ENCODE assay signal across 21 cellular contexts in the genomic region with DNA sequence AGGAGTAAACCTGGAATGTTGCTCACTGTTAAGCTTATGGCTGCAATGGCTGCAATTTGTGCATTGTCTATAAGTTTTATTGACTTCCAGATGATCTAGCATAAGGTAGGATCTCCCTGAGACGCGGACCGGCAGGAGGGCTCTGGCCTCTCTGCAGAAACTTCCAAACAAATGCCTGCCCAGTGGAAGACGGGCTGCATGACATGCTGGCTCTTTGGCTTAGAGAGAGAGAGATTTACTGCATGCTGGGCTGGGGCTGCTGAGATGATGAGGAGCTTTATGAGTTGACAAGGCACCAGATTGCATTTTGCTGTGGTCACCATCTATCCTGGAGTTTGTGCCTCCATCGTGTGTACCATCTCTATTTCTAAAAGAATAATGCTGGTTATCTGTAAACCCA.
A peak's percentile ranks its signal among the peaks of the same experiment; 100 is the strongest.
DNase-seq lines count a peak whose midpoint lies in the region; ATAC-seq and TF ChIP-seq lines count a peak whose summit lies in the region.
"Had no signal": no experiment of that assay in that cellular context is flagged by ENCODE, and none has a peak within 500 bp of the region (broad histone marks: within the 10 kb centered on the region; RNA-seq: fewer than 3 reads in every experiment).

No MANE protein-coding gene starts in this region.

- DNase-seq in GM23338 (ENCODE audit: low spot score) (peak; percentile 51), WERI-Rb-1 (peak; percentile 18), endodermal cell (peak; percentile 76), nephron progenitor cell (no peak)
- no peak for DNase-seq in activated T-cell treated with anti-CD3 and anti-CD28 coated beads, Interleukin-2, amount 50 U/mL, for 24 hours
- DNase-seq in activated T-cell treated with anti-CD3 and anti-CD28 coated beads, Interleukin-2, amount 50 U/mL, for 48 hours: no peak
- DNase-seq: BE2C, DMS153, GDM1, NCI-H1105, NCI-H146, NCI-H2029 treated with DMSO at 0.1 percent for 48 hours, NCI-H226, NCI-H510A treated with DMSO at 0.1 percent for 48 hours, NCI-H748 treated with DMSO at 0.1 percent for 48 hours, T-cell had no signal

- H3K27ac Mint-ChIP-seq in GM23338 (peak overlapping the region; percentile 44; the same call in 1 of the 2 replicates), endodermal cell (no peak overlapping the region), nephron progenitor cell (peak overlapping the region; percentile 69)
- no peak overlapping the region for H3K27ac Mint-ChIP-seq in activated T-cell treated with anti-CD3 and anti-CD28 coated beads, Interleukin-2, amount 50 U/mL, for 24 hours
- H3K27ac Mint-ChIP-seq: IgD-negative memory B cell, T-cell had no signal

- H4K20me1 ChIP-seq in GM23338 (replicated peaks; ENCODE audit: insufficient read depth): 0 out of 2 replicates have a peak, but pooled peaks cover 14% of the 10 kb centered on the region

- H3K27ac ChIP-seq in GM23338 (ENCODE audit: low read depth) (no peak overlapping the region), WERI-Rb-1 (no peak overlapping the region), endodermal cell (ENCODE audit: low read depth, low read length) (no peak overlapping the region)
- H3K27ac ChIP-seq: A549 had no signal

- H3K27me3 Mint-ChIP-seq in GM23338 (ENCODE audit: insufficient read depth, low read depth, poor library complexity) (peaks cover 13% of the 10 kb centered on the region), endodermal cell (ENCODE audit: insufficient read depth) (no peaks in the 10 kb centered on the region), nephron progenitor cell (ENCODE audit: low read depth, poor library complexity) (peaks cover 5% of the 10 kb centered on the region)
- no peaks in the 10 kb centered on the region for H3K27me3 Mint-ChIP-seq in activated T-cell treated with anti-CD3 and anti-CD28 coated beads, Interleukin-2, amount 50 U/mL, for 24 hours
- H3K27me3 Mint-ChIP-seq: IgD-negative memory B cell, T-cell had no signal

- H3K9me3 Mint-ChIP-seq in GM23338 (0 out of 3 replicates have a peak, but pooled peaks cover 2% of the 10 kb centered on the region), endodermal cell (peaks cover 2% of the 10 kb centered on the region), nephron progenitor cell (peaks cover 17% of the 10 kb centered on the region)
- peaks cover 7% of the 10 kb centered on the region for H3K9me3 Mint-ChIP-seq in activated T-cell treated with anti-CD3 and anti-CD28 coated beads, Interleukin-2, amount 50 U/mL, for 24 hours

- H3K36me3 ChIP-seq in GM23338 (ENCODE audit: insufficient read depth): no peaks in the 10 kb centered on the region; the same call in 1 of the 2 replicates
- no peaks in the 10 kb centered on the region for H3K36me3 ChIP-seq in WERI-Rb-1
- peaks cover 15% of the 10 kb centered on the region for H3K36me3 ChIP-seq in endodermal cell (ENCODE audit: control insufficient read depth, insufficient read depth, low read length)
- H3K36me3 ChIP-seq: BE2C, HAP-1 had no signal

- no peak for TF ChIP-seq CTCF in GM23338 (conservative IDR thresholded peaks at IDR 0.05; ENCODE audit: low read depth in 2 of 2)
- TF ChIP-seq CTCF in WERI-Rb-1 (IDR thresholded peaks at IDR 0.05; ENCODE audit: low read depth, low read length): no peak
- peak; percentile 50 for TF ChIP-seq CTCF in endodermal cell (conservative IDR thresholded peaks at IDR 0.05)
- no peak for TF ChIP-seq CTCF in nephron progenitor cell (IDR thresholded peaks at IDR 0.05)

- H3K9ac ChIP-seq in endodermal cell (ENCODE audit: extremely low read depth, low read length, poor library complexity, severe bottlenecking): no peak overlapping the region

- H3K36me3 Mint-ChIP-seq in GM23338 (ENCODE audit: low read depth) (peaks cover 9% of the 10 kb centered on the region), endodermal cell (ENCODE audit: low read depth) (peaks cover 9% of the 10 kb centered on the region), nephron progenitor cell (ENCODE audit: low read depth) (no peaks in the 10 kb centered on the region)
- H3K36me3 Mint-ChIP-seq in activated T-cell treated with anti-CD3 and anti-CD28 coated beads, Interleukin-2, amount 50 U/mL, for 24 hours (ENCODE audit: low read depth): no peaks in the 10 kb centered on the region
- H3K36me3 Mint-ChIP-seq: IgD-negative memory B cell, T-cell had no signal

- ATAC-seq in GM23338: peak; percentile 93
- no peak for ATAC-seq in HG03108 (IDR thresholded peaks at IDR 0.05; ENCODE audit: unreplicated experiment)
- ATAC-seq: A549, Panc1, T-cell had no signal

- no peak overlapping the region for H2AFZ ChIP-seq in GM23338

- H3K27me3 ChIP-seq in GM23338 (ENCODE audit: insufficient read depth) (no peaks in the 10 kb centered on the region), WERI-Rb-1 (ENCODE audit: insufficient read depth, low read depth, severe bottlenecking) (peaks cover 2% of the 10 kb centered on the region), endodermal cell (ENCODE audit: control insufficient read depth, insufficient read depth, low read length, poor library complexity, severe bottlenecking) (no peaks in the 10 kb centered on the region)
- H3K27me3 ChIP-seq: BE2C had no signal

- H3K9me3 ChIP-seq in WERI-Rb-1 (ENCODE audit: severe bottlenecking) (no peaks in the 10 kb centered on the region), endodermal cell (ENCODE audit: control insufficient read depth, low read length) (no peaks in the 10 kb centered on the region)
- H3K9me3 ChIP-seq: A549, BE2C, HAP-1 had no signal

- no peaks in the 10 kb centered on the region for H3F3A ChIP-seq in GM23338 (replicated peaks; ENCODE audit: low read depth)

- WGBS in endodermal cell (ENCODE audit: insufficient coverage in 1 of 2, insufficient read length in 1 of 2), 2 experiments: 46 to 53% methylated on average over 5 of the region's 5 CpGs

- H3K4me3 ChIP-seq in GM23338: no peak overlapping the region
- no peak overlapping the region for H3K4me3 ChIP-seq in WERI-Rb-1 (ENCODE audit: low read depth, low read length)
- H3K4me3 ChIP-seq in endodermal cell (ENCODE audit: low read length): no peak overlapping the region
- H3K4me3 ChIP-seq: A549, HAP-1 had no signal

- H3K9me2 ChIP-seq in GM23338 (ENCODE audit: insufficient read depth): no peaks in the 10 kb centered on the region

- H3K4me1 Mint-ChIP-seq in GM23338 (peaks cover 39% of the 10 kb centered on the region), endodermal cell (peaks cover 38% of the 10 kb centered on the region), nephron progenitor cell (peaks cover 45% of the 10 kb centered on the region)
- no peaks in the 10 kb centered on the region for H3K4me1 Mint-ChIP-seq in activated T-cell treated with anti-CD3 and anti-CD28 coated beads, Interleukin-2, amount 50 U/mL, for 24 hours (ENCODE audit: low read depth)
- H3K4me1 Mint-ChIP-seq: IgD-negative memory B cell, T-cell had no signal

- H3K4me1 ChIP-seq in GM23338 (ENCODE audit: insufficient read depth): peaks cover 27% of the 10 kb centered on the region
- peaks cover 9% of the 10 kb centered on the region for H3K4me1 ChIP-seq in endodermal cell (ENCODE audit: control insufficient read depth, insufficient read depth, low read length)
- H3K4me1 ChIP-seq: A549, BE2C, HAP-1 had no signal

- H3K4me3 Mint-ChIP-seq in GM23338 (no peak overlapping the region), endodermal cell (no peak overlapping the region), nephron progenitor cell (no peak overlapping the region)
- no peak overlapping the region for H3K4me3 Mint-ChIP-seq in activated T-cell treated with anti-CD3 and anti-CD28 coated beads, Interleukin-2, amount 50 U/mL, for 24 hours
- H3K4me3 Mint-ChIP-seq: IgD-negative memory B cell, T-cell had no signal

- no peak overlapping the region for H3K4me2 ChIP-seq in GM23338
- H3K4me2 ChIP-seq: A549 had no signal

- H3K79me2 ChIP-seq in GM23338 (replicated peaks; ENCODE audit: insufficient read depth): peaks cover 51% of the 10 kb centered on the region

TF ChIP-seq in GM23338, 12 proteins besides CTCF, POLR2A, EP300 and RAD21:
- no peak for TF ChIP-seq ZNF331 (CRISPR knock-in tag; IDR thresholded peaks at IDR 0.05; ENCODE audit: low read depth)
- TF ChIP-seq NANOG (IDR thresholded peaks at IDR 0.05; ENCODE audit: borderline replicate concordance): no peak
- no peak for TF ChIP-seq JUNB (IDR thresholded peaks at IDR 0.05; ENCODE audit: unreplicated experiment)
- TF ChIP-seq, protein P1, sequence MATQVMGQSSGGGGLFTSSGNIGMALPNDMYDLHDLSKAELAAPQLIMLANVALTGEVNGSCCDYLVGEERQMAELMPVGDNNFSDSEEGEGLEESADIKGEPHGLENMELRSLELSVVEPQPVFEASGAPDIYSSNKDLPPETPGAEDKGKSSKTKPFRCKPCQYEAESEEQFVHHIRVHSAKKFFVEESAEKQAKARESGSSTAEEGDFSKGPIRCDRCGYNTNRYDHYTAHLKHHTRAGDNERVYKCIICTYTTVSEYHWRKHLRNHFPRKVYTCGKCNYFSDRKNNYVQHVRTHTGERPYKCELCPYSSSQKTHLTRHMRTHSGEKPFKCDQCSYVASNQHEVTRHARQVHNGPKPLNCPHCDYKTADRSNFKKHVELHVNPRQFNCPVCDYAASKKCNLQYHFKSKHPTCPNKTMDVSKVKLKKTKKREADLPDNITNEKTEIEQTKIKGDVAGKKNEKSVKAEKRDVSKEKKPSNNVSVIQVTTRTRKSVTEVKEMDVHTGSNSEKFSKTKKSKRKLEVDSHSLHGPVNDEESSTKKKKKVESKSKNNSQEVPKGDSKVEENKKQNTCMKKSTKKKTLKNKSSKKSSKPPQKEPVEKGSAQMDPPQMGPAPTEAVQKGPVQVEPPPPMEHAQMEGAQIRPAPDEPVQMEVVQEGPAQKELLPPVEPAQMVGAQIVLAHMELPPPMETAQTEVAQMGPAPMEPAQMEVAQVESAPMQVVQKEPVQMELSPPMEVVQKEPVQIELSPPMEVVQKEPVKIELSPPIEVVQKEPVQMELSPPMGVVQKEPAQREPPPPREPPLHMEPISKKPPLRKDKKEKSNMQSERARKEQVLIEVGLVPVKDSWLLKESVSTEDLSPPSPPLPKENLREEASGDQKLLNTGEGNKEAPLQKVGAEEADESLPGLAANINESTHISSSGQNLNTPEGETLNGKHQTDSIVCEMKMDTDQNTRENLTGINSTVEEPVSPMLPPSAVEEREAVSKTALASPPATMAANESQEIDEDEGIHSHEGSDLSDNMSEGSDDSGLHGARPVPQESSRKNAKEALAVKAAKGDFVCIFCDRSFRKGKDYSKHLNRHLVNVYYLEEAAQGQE (IDR thresholded peaks at IDR 0.05; ENCODE audit: unreplicated experiment): no peak
- TF ChIP-seq EZH2phosphoT487 (IDR thresholded peaks at IDR 0.05; ENCODE audit: unreplicated experiment): no peak
- TF ChIP-seq EZH2 (IDR thresholded peaks at IDR 0.05; ENCODE audit: low read depth, unreplicated experiment): no peak
- no peak for TF ChIP-seq STAT1 (IDR thresholded peaks at IDR 0.05; ENCODE audit: unreplicated experiment)
- no peak for TF ChIP-seq POLR2AphosphoS5 (IDR thresholded peaks at IDR 0.05; ENCODE audit: low read depth)
TF ChIP-seq in GM23338: peak in this region for 0.

Comparison
In these comparisons a context has a peak if more than half of its experiments do, and no peak if none do; other contexts are left out.
1. DNase-seq: peak in GM23338 (single experiment), WERI-Rb-1 (single experiment) and endodermal cell (single experiment); none in nephron progenitor cell (single experiment), activated T-cell treated with anti-CD3 and anti-CD28 coated beads, Interleukin-2, amount 50 U/mL, for 24 hours (single experiment) and activated T-cell treated with anti-CD3 and anti-CD28 coated beads, Interleukin-2, amount 50 U/mL, for 48 hours (0 of 2).
2. H3K27ac Mint-ChIP-seq: peak in GM23338 (single experiment) and nephron progenitor cell (single experiment); none in endodermal cell (single experiment) and activated T-cell treated with anti-CD3 and anti-CD28 coated beads, Interleukin-2, amount 50 U/mL, for 24 hours (single experiment).